Comparison of ENCODE assay signal across 31 cellular contexts in the genomic region with DNA sequence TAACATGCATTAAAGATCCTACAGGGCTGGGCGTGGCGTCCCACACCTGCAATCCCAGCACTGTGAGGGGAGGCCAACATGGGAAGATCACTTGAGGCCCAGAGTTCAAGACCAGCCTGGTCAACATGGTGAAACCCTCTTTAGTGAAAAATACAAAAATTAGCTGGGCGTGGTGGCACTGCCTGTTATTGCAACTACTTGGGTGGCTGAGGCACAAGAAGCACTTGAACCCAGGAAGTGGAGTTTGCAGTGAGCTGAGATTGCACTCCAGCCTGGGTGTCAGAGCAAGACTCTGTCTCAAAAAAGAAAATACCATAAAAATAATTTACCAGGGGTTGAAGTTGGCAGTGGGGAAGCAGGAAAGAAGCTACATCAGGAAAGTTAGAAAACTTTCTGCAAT. TPM values are rescaled to one million over a fixed set of nuclear protein-coding genes. Genes with fewer than 3 reads are reported as not detected.
DNase-seq lines count a peak whose midpoint lies in the region; ATAC-seq, FAIRE-seq and TF ChIP-seq lines count a peak whose summit lies in the region.
"Had no signal": no experiment of that assay in that cellular context is flagged by ENCODE, and none has a peak within 500 bp of the region (broad histone marks: within the 10 kb centered on the region; RNA-seq: fewer than 3 reads in every experiment).

No MANE protein-coding gene starts in this region.

- FAIRE-seq in HepG2 (lab: Jason Lieb, UNC) = no peak
- FAIRE-seq: D721Med, kidney had no signal

- no peak for TF ChIP-seq CTCF in HepG2 (CRISPR knock-in tag; IDR thresholded peaks at IDR 0.05)
- TF ChIP-seq CTCF in right lobe of liver (IDR thresholded peaks at IDR 0.05) = no peak
- no peak for TF ChIP-seq CTCF in left lung (IDR thresholded peaks at IDR 0.05)

- in situ Hi-C loops in HepG2 (cut with HindIII; ENCODE audit: extremely low pct_ligation_motif_present, low pct_unique_long_range_greater_than_20kb) = no loop called here

- peaks cover 2% of the 10 kb centered on the region for H4K20me1 ChIP-seq in HepG2 (ENCODE audit: insufficient read depth, low read length)

- ATAC-seq in activated CD4-positive, alpha-beta T cell treated with anti-CD3 and anti-CD28 coated beads for 36 hours = no peak
- ATAC-seq in HepG2 = no peak
- ATAC-seq in right lobe of liver = no peak
- peak; percentile 39 for ATAC-seq in left lung
- ATAC-seq in Right ventricle myocardium superior (ENCODE audit: poor library complexity) = no peak
- ATAC-seq: activated T-cell treated with anti-CD3 and anti-CD28 coated beads, Interleukin-2, amount 50 U/mL, for 4 hours had no signal

- no peak overlapping the region for H3K4me2 ChIP-seq in HepG2 (ENCODE audit: low read depth, low read length)

- no TSS peak for BruUV-seq in HepG2 (replicated peaks; lab: Mats Ljungman, UMichigan)

- H3K27ac Mint-ChIP-seq in activated CD4-positive, alpha-beta T cell treated with anti-CD3 and anti-CD28 coated beads for 36 hours = peak overlapping the region; percentile 4
- H3K27ac Mint-ChIP-seq: activated B cell treated with CpG ODN at 0.5 μM for 24 hours had no signal

- H3K36me3 Mint-ChIP-seq in activated CD4-positive, alpha-beta T cell treated with anti-CD3 and anti-CD28 coated beads for 36 hours (ENCODE audit: low read depth) = peaks cover 58% of the 10 kb centered on the region

- H3K4me3 Mint-ChIP-seq in activated CD4-positive, alpha-beta T cell treated with anti-CD3 and anti-CD28 coated beads for 36 hours = no peak overlapping the region
- H3K4me3 Mint-ChIP-seq: activated B cell treated with CpG ODN at 0.5 μM for 24 hours; activated T-cell treated with anti-CD3 and anti-CD28 coated beads, Interleukin-2, amount 50 U/mL, for 4 hours; naive B cell; type B pancreatic cell had no signal

- no peak for DNase-seq in activated CD4-positive, alpha-beta T cell treated with anti-CD3 and anti-CD28 coated beads for 36 hours
- DNase-seq in activated CD4-positive, alpha-beta T cell treated with anti-CD3 and anti-CD28 coated beads, Interleukin-2, amount 50 U/mL, for 48 hours = no peak
- DNase-seq in HepG2 (ENCODE audit: low spot score) = no peak
- no peak for DNase-seq in right lobe of liver
- peak in 1 of 2 donors; percentile 53 for DNase-seq in left lung
- DNase-seq in stimulated activated naive CD4-positive, alpha-beta T cell (lab: John Stamatoyannopoulos, UW) = no peak
- DNase-seq in NCI-H446 (lab: John Stamatoyannopoulos, UW) = no peak
- DNase-seq in Right ventricle myocardium superior = no peak
- DNase-seq: 8988T; activated B cell treated with CpG ODN at 0.5 μM for 24 hours; activated CD4-positive, alpha-beta T cell treated with anti-CD3 and anti-CD28 coated beads, Interleukin-2, amount 50 U/mL, for 4 hours; activated naive CD4-positive, alpha-beta T cell treated with Interleukin-2 at 50 U/mL for 16 hours; activated T-cell treated with anti-CD3 and anti-CD28 coated beads, Interleukin-2, amount 50 U/mL, for 4 hours; DND-41; dorsolateral prefrontal cortex; foreskin melanocyte; GF-D8; GM23248; kidney; midbrain; naive B cell; NCI-H1092 treated with DMSO at 0.1 percent for 48 hours; NCI-H187; NCI-H2171; NCI-H510A; RPMI8226; stimulated activated CD4-positive, alpha-beta T cell treated with anti-CD3 and anti-CD28 coated beads, Interleukin-4, amount 100 ng/mL, for 24 hours had no signal

- H3K4me1 ChIP-seq in HepG2 (ENCODE audit: insufficient read depth, low read length) (peaks cover 48% of the 10 kb centered on the region), right lobe of liver (peaks cover 0 to 73% (median 28%) of the 10 kb centered on the region in 4 donors), left lung (peaks cover 0 to 47% of the 10 kb centered on the region in 2 donors)

- TF ChIP-seq POLR2A in HepG2 (IDR thresholded peaks at IDR 0.05; ENCODE audit: insufficient read depth in 1 of 2, low read depth in 2 of 2, low read length in 2 of 2) (no peak), right lobe of liver (IDR thresholded peaks at IDR 0.05) (no peak)

- no peaks in the 10 kb centered on the region for H3K27me3 Mint-ChIP-seq in activated CD4-positive, alpha-beta T cell treated with anti-CD3 and anti-CD28 coated beads for 36 hours
- H3K27me3 Mint-ChIP-seq: activated B cell treated with CpG ODN at 0.5 μM for 24 hours, naive B cell, type B pancreatic cell had no signal

- intact Hi-C loops in activated CD4-positive, alpha-beta T cell treated with anti-CD3 and anti-CD28 coated beads for 36 hours (cut with DNase I, micrococcal nuclease) = loop anchor here in 1 of 2 experiments (2.0 kb wide), 1 partner anchor 45 kb away; no protein-coding TSS in a partner anchor
- intact Hi-C loops in HepG2 (cut with micrococcal nuclease; ENCODE audit: unreplicated experiment) (no loop called here), right lobe of liver (cut with DNase I) (loop anchor here (10.0 kb wide), 1 partner anchor 65 kb away; the partner anchor contains the start of gene ZC3H7A (in 2 of the 2)), left lung (cut with DNase I) (no loop called here), Right ventricle myocardium superior (cut with DNase I) (no loop called here)

- no peak for TF ChIP-seq RAD21 in HepG2 (CRISPR knock-in tag; IDR thresholded peaks at IDR 0.05)

- H3K9ac ChIP-seq in HepG2 (ENCODE audit: insufficient read depth, low read depth, low read length) = no peak overlapping the region
- H3K9ac ChIP-seq: GM23248 had no signal

- CTCF ChIA-PET in activated CD4-positive, alpha-beta T cell treated with anti-CD3 and anti-CD28 coated beads for 36 hours (lab: Charles Lee) = interaction anchor here (1.6 kb wide), 1 partner anchor 15 kb away, joined by 6 read pairs; no protein-coding TSS in a partner anchor
- CTCF ChIA-PET in HepG2 (lab: Yijun Ruan, JAX; ENCODE audit: low intra/inter-chr PET ratio, low total read pairs) = no interaction called here

- H3K9me3 ChIP-seq in HepG2 (ENCODE audit: low read length) (no peaks in the 10 kb centered on the region), right lobe of liver (no peaks in the 10 kb centered on the region), left lung (no peaks in the 10 kb centered on the region)
- H3K9me3 ChIP-seq: SJSA1 had no signal

- H2AFZ ChIP-seq in HepG2 (ENCODE audit: low read length) = no peak overlapping the region
- H2AFZ ChIP-seq: GM23248 had no signal

- H3K4me1 Mint-ChIP-seq in activated CD4-positive, alpha-beta T cell treated with anti-CD3 and anti-CD28 coated beads for 36 hours = peaks cover 42% of the 10 kb centered on the region

- H3K36me3 ChIP-seq in HepG2 (replicated peaks in 1 of 2; ENCODE audit: control insufficient read depth in 1 of 2, insufficient read depth in 2 of 2, low read length in 2 of 2) (peaks cover 40 to 87% of the 10 kb centered on the region in 2 experiments), right lobe of liver (peaks cover 0 to 63% (median 11%) of the 10 kb centered on the region in 4 donors), left lung (peaks cover 0 to 89% of the 10 kb centered on the region in 2 donors)

- H3K79me2 ChIP-seq in HepG2 (ENCODE audit: insufficient read depth, low read length) = peaks cover 40% of the 10 kb centered on the region

- WGBS in HepG2 (ENCODE audit: low lambda C conversion rate) = 97% methylated on average over 3 of the region's 3 CpGs
- WGBS in right lobe of liver (ENCODE audit: insufficient coverage, low coverage, low lambda C conversion rate, missing lambda C conversion rate) = 96% methylated on average over 3 of the region's 3 CpGs

- no peak overlapping the region for H3K27ac ChIP-seq in HepG2 (ENCODE audit: extremely low read length, insufficient read depth, low read length)
- no peak overlapping the region for H3K27ac ChIP-seq in right lobe of liver
- H3K27ac ChIP-seq in left lung = peak overlapping the region; percentile 15 to 60
- H3K27ac ChIP-seq: C4-2B, dorsolateral prefrontal cortex, GM23248, SJSA1 had no signal

- H3K9me3 Mint-ChIP-seq in activated CD4-positive, alpha-beta T cell treated with anti-CD3 and anti-CD28 coated beads for 36 hours (ENCODE audit: low read depth) = no peaks in the 10 kb centered on the region
- H3K9me3 Mint-ChIP-seq: activated B cell treated with CpG ODN at 0.5 μM for 24 hours; activated T-cell treated with anti-CD3 and anti-CD28 coated beads, Interleukin-2, amount 50 U/mL, for 4 hours; naive B cell; type B pancreatic cell had no signal

- H3K27me3 ChIP-seq in HepG2 (ENCODE audit: control insufficient read depth in 1 of 2, insufficient read depth in 2 of 2, low read length in 2 of 2) (no peaks in the 10 kb centered on the region), right lobe of liver (no peaks in the 10 kb centered on the region), left lung (no peaks in the 10 kb centered on the region)
- H3K27me3 ChIP-seq: dorsolateral prefrontal cortex, SJSA1 had no signal

- no peak for TF ChIP-seq EP300 in HepG2 (IDR thresholded peaks at IDR 0.05; ENCODE audit: low read depth in 2 of 2, low read length in 2 of 2)
- no peak for TF ChIP-seq EP300 in HepG2 (CRISPR knock-in tag; IDR thresholded peaks at IDR 0.05; ENCODE audit: borderline replicate concordance)

- POLR2A ChIA-PET in activated CD4-positive, alpha-beta T cell treated with anti-CD3 and anti-CD28 coated beads for 36 hours (lab: Charles Lee) = no interaction called here
- POLR2A ChIA-PET in HepG2 (lab: Yijun Ruan, JAX) = interaction anchor here (1.6 to 3.4 kb wide), 2 partner anchors 13 to 186 kb away, joined by 3 to 13 read pairs; partner anchors contain the start of genes GSPT1 and TXNDC11

- H3K4me3 ChIP-seq in HepG2 (replicated peaks in 1 of 3; ENCODE audit: insufficient read depth in 1 of 3, low read depth in 2 of 3, low read length in 3 of 3) (no peak overlapping the region), right lobe of liver (no peak overlapping the region), left lung (no peak overlapping the region)
- H3K4me3 ChIP-seq: dorsolateral prefrontal cortex, GM23248, SJSA1 had no signal

RNA-seq across cellular contexts. Expression of gene TXNDC11, which starts 12.9 kb away (rescaled TPM):
- 10 to 100 TPM; 27.3 to 28.3 TPM for total RNA-seq in activated CD4-positive, alpha-beta T cell treated with anti-CD3 and anti-CD28 coated beads for 36 hours
- 46.4 and 74.9 TPM in 2 replicates for total RNA-seq in HepG2 (2016; rRNA removed; fragmentation: Illumina TruSeq; extraction: Trizol)
- 35.1 and 37.4 TPM in 2 replicates for total RNA-seq in HepG2 (2016; cell fraction: cytosol; rRNA removed; fragmentation: Illumina TruSeq; extraction: Trizol; ENCODE audit: low read depth)
- 41.1 and 74.2 TPM in 2 replicates for total RNA-seq in HepG2 (2016; cell fraction: insoluble cytoplasmic fraction; rRNA removed; fragmentation: Illumina TruSeq; extraction: Trizol)
- total RNA-seq in HepG2 (2016; cell fraction: membrane; rRNA removed; fragmentation: Illumina TruSeq; extraction: Trizol) = 66.4 and 69.7 TPM in 2 replicates
- total RNA-seq in HepG2 (2016; cell fraction: nucleus; rRNA removed; fragmentation: Illumina TruSeq; extraction: Trizol) = 67.8 and 74.4 TPM in 2 replicates
- polyA plus RNA-seq in HepG2 (2011; rRNA removed) = 123 and 124 TPM in 2 replicates
- 124 and 127 TPM in 2 replicates for polyA plus RNA-seq in HepG2 (2011; cell fraction: cytosol; rRNA removed)
- 90.0 and 92.7 TPM in 2 replicates for polyA plus RNA-seq in HepG2 (2011; cell fraction: nucleus; rRNA removed)
- 52.3 and 58.7 TPM in 2 replicates for polyA plus RNA-seq in HepG2 (2012)
- 27.8 and 29.0 TPM in 2 replicates for polyA plus RNA-seq in HepG2 (2016; cell fraction: cytosol; fragmentation: Illumina TruSeq; extraction: Trizol; ENCODE audit: low read depth)
- polyA plus RNA-seq in HepG2 (2016; cell fraction: insoluble cytoplasmic fraction; fragmentation: Illumina TruSeq; extraction: Trizol; ENCODE audit: low read depth) = 50.3 and 56.6 TPM in 2 replicates
- polyA plus RNA-seq in HepG2 (2016; cell fraction: membrane; fragmentation: Illumina TruSeq; extraction: Trizol; ENCODE audit: low read depth) = 51.9 and 62.9 TPM in 2 replicates
- 110 TPM in 2 replicates for polyA plus RNA-seq in HepG2 (2016; cell fraction: nucleus; fragmentation: Illumina TruSeq; extraction: Trizol; ENCODE audit: insufficient read depth, low read depth)
- 53.2 and 119 TPM in 2 replicates for polyA minus RNA-seq in HepG2 (2011; rRNA and poly(A)+ RNA removed; ENCODE audit: low replicate concordance)
- polyA minus RNA-seq in HepG2 (2011; cell fraction: cytosol; rRNA and poly(A)+ RNA removed) = 62.7 TPM in 2 replicates
- polyA minus RNA-seq in HepG2 (2011; cell fraction: nucleus; rRNA and poly(A)+ RNA removed) = 73.1 and 73.3 TPM in 2 replicates
- total RNA-seq in right lobe of liver = 10 to 100 TPM; 43.2 to 63.3 (median 54.0) TPM
- 10 to 100 TPM; 71.2 to 76.8 TPM for total RNA-seq in left lung
- 18.6 TPM for total RNA-seq in Right ventricle myocardium superior

Comparison
In these comparisons a context has a peak if more than half of its experiments do, and no peak if none do; other contexts are left out.
1. intact Hi-C loops: an anchor here in right lobe of liver (10.0 kb wide); none called in HepG2, left lung and Right ventricle myocardium superior.
2. H3K27ac ChIP-seq: peak in left lung (2 of 2); none in HepG2 (single experiment) and right lobe of liver (0 of 3).